In genomic region chr12:124919646-124920352, GRCh38 we compare ENCODE assay signal across 8 cellular contexts. TPM values are rescaled to one million over a fixed set of nuclear protein-coding genes. Genes with fewer than 3 reads are reported as not detected.
A peak's percentile ranks its signal among the peaks of the same experiment; 100 is the strongest.
DNase-seq lines count a peak whose midpoint lies in the region; ATAC-seq lines count a peak whose summit lies in the region.

No MANE protein-coding gene starts in this region.

- DNase-seq in left cardiac atrium (peak; percentile 15), Right ventricle myocardium superior (no peak), 8988T (no peak)

- H3K4me1 ChIP-seq in iPS-15b (ENCODE audit: control insufficient read depth, insufficient read depth, low read length) = peaks cover 42% of the 10 kb centered on the region

- H3K27ac Mint-ChIP-seq in activated T-helper 17 cell treated with anti-CD3 and anti-CD28 coated beads, Interleukin-2, amount 50 U/mL, for 72 hours = peak overlapping the region; percentile 100
- H3K27ac Mint-ChIP-seq in stimulated activated memory B cell treated with anti-CD40 and anti-IgM and Interleukin-4, amounts not matched to agents 10 μg/mL and 1 μg/mL and 100 μg/mL, for 72 hours = peak overlapping the region; percentile 100

- H3K36me3 ChIP-seq in iPS-15b (ENCODE audit: control insufficient read depth, insufficient read depth, low read length) = no peaks in the 10 kb centered on the region

- H3K27me3 ChIP-seq in iPS-15b (ENCODE audit: control insufficient read depth, insufficient read depth, low read length) = no peaks in the 10 kb centered on the region

- H3K4me3 Mint-ChIP-seq in activated T-helper 17 cell treated with anti-CD3 and anti-CD28 coated beads, Interleukin-2, amount 50 U/mL, for 72 hours = peak overlapping the region; percentile 96
- H3K4me3 Mint-ChIP-seq in stimulated activated memory B cell treated with anti-CD40 and anti-IgM and Interleukin-4, amounts not matched to agents 10 μg/mL and 1 μg/mL and 100 μg/mL, for 72 hours = peak overlapping the region; percentile 76

- intact Hi-C loops in left cardiac atrium (cut with DNase I) = no loop called here
- intact Hi-C loops in Right ventricle myocardium superior (cut with DNase I) = no loop called here

- peak overlapping the region; percentile 39 for H3K9ac ChIP-seq in iPS-15b (ENCODE audit: low read depth, low read length)

- H3K36me3 Mint-ChIP-seq in activated T-helper 17 cell treated with anti-CD3 and anti-CD28 coated beads, Interleukin-2, amount 50 U/mL, for 72 hours (ENCODE audit: low read depth) = peaks cover 67% of the 10 kb centered on the region
- no peaks in the 10 kb centered on the region for H3K36me3 Mint-ChIP-seq in stimulated activated memory B cell treated with anti-CD40 and anti-IgM and Interleukin-4, amounts not matched to agents 10 μg/mL and 1 μg/mL and 100 μg/mL, for 72 hours

- no peaks in the 10 kb centered on the region for H3K9me3 ChIP-seq in iPS-15b (ENCODE audit: control insufficient read depth, insufficient read depth, low read length)

- peaks cover 42% of the 10 kb centered on the region for H3K4me1 Mint-ChIP-seq in activated T-helper 17 cell treated with anti-CD3 and anti-CD28 coated beads, Interleukin-2, amount 50 U/mL, for 72 hours
- H3K4me1 Mint-ChIP-seq in stimulated activated memory B cell treated with anti-CD40 and anti-IgM and Interleukin-4, amounts not matched to agents 10 μg/mL and 1 μg/mL and 100 μg/mL, for 72 hours = peaks cover 77% of the 10 kb centered on the region

- ATAC-seq in left cardiac atrium (no peak), Right ventricle myocardium superior (ENCODE audit: poor library complexity) (no peak), GM19452 (IDR thresholded peaks at IDR 0.05; ENCODE audit: unreplicated experiment) (no peak), GM19328 (IDR thresholded peaks at IDR 0.05; ENCODE audit: unreplicated experiment) (no peak)
- peak; percentile 12 for ATAC-seq in activated T-helper 17 cell treated with anti-CD3 and anti-CD28 coated beads, Interleukin-2, amount 50 U/mL, for 72 hours (replicated peaks)
- ATAC-seq in stimulated activated memory B cell treated with anti-CD40 and anti-IgM and Interleukin-4, amounts not matched to agents 10 μg/mL and 1 μg/mL and 100 μg/mL, for 72 hours = peak; percentile 2

- no peaks in the 10 kb centered on the region for H3K27me3 Mint-ChIP-seq in activated T-helper 17 cell treated with anti-CD3 and anti-CD28 coated beads, Interleukin-2, amount 50 U/mL, for 72 hours
- H3K27me3 Mint-ChIP-seq in stimulated activated memory B cell treated with anti-CD40 and anti-IgM and Interleukin-4, amounts not matched to agents 10 μg/mL and 1 μg/mL and 100 μg/mL, for 72 hours = no peaks in the 10 kb centered on the region

- no peaks in the 10 kb centered on the region for H3K9me3 Mint-ChIP-seq in activated T-helper 17 cell treated with anti-CD3 and anti-CD28 coated beads, Interleukin-2, amount 50 U/mL, for 72 hours
- H3K9me3 Mint-ChIP-seq in stimulated activated memory B cell treated with anti-CD40 and anti-IgM and Interleukin-4, amounts not matched to agents 10 μg/mL and 1 μg/mL and 100 μg/mL, for 72 hours = no peaks in the 10 kb centered on the region

- H3K4me3 ChIP-seq in iPS-15b (ENCODE audit: low read depth, low read length) = peak overlapping the region; percentile 35

RNA-seq across cellular contexts. Expression of gene UBC, which starts 5.3 kb away (rescaled TPM):
- total RNA-seq in left cardiac atrium = 1,000 to 10,000 TPM in 1 of 2 donors, 100 to 1,000 TPM in 1; 977 to 1,049 TPM
- total RNA-seq in Right ventricle myocardium superior = 1,120 TPM
- total RNA-seq in activated T-helper 17 cell treated with anti-CD3 and anti-CD28 coated beads, Interleukin-2, amount 50 U/mL, for 72 hours = 1,000 to 10,000 TPM in 1 of 2 donors, 100 to 1,000 TPM in 1; 955 to 1,030 TPM

RNA-seq across cellular contexts. Expression of gene SCARB1, which starts 56.1 kb away (rescaled TPM):
- total RNA-seq in left cardiac atrium (10 to 100 TPM; 26.2 to 31.3 TPM), Right ventricle myocardium superior (12.7 TPM)
- 10 to 100 TPM; 17.9 to 20.9 TPM for total RNA-seq in activated T-helper 17 cell treated with anti-CD3 and anti-CD28 coated beads, Interleukin-2, amount 50 U/mL, for 72 hours

Comparison
In these comparisons a context has a peak if more than half of its experiments do, and no peak if none do; other contexts are left out.
1. ATAC-seq: peak in activated T-helper 17 cell treated with anti-CD3 and anti-CD28 coated beads, Interleukin-2, amount 50 U/mL, for 72 hours (single experiment) and stimulated activated memory B cell treated with anti-CD40 and anti-IgM and Interleukin-4, amounts not matched to agents 10 μg/mL and 1 μg/mL and 100 μg/mL, for 72 hours (single experiment); none in left cardiac atrium (0 of 2), Right ventricle myocardium superior (single experiment), GM19452 (single experiment) and GM19328 (single experiment).